Comparison of ENCODE assay signal across 1 cellular context in genomic region chr22:46761017-46761416, GRCh38.
TF ChIP-seq lines count a peak whose summit lies in the region.

No MANE protein-coding gene starts in this region.

TF ChIP-seq in SK-N-SH, 30 proteins besides CTCF, POLR2A, EP300 and RAD21 (continued from another document):
- TF ChIP-seq ZBTB33 (IDR thresholded peaks at IDR 0.05; ENCODE audit: borderline replicate concordance, low read depth) (no peak), NRF1 (IDR thresholded peaks at IDR 0.05; ENCODE audit: low read depth, low read length) (no peak), TAF1 (IDR thresholded peaks at IDR 0.05; ENCODE audit: borderline replicate concordance, low read depth, low read length) (no peak)
